8 cellular contexts compared by ENCODE assay signal in genomic region chr21:37582613-37583012, GRCh38.
DNase-seq lines count a peak whose midpoint lies in the region; ATAC-seq, FAIRE-seq and TF ChIP-seq lines count a peak whose summit lies in the region.

No MANE protein-coding gene starts in this region.

- no peak overlapping the region for H2AFZ ChIP-seq in PC-9

- no peaks in the 10 kb centered on the region for H3F3A ChIP-seq in PC-9 (ENCODE audit: insufficient read depth, low read depth)

- H4K20me1 ChIP-seq in PC-9 (ENCODE audit: insufficient read depth) = no peaks in the 10 kb centered on the region

- H3K27ac ChIP-seq in PC-9 = no peak overlapping the region

- no peaks in the 10 kb centered on the region for H3K9me2 ChIP-seq in PC-9 (ENCODE audit: insufficient read depth)

- H3K79me2 ChIP-seq in PC-9 (ENCODE audit: low read depth) = no peaks in the 10 kb centered on the region

- intact Hi-C loops in PC-9 (cut with micrococcal nuclease; ENCODE audit: unreplicated experiment) = no loop called here

- H3K36me3 Mint-ChIP-seq in activated CD4-positive, alpha-beta T cell treated with anti-CD3 and anti-CD28 coated beads, Interleukin-2, amount 10 ng/mL, durations not matched to agents 7 days and 5 days (ENCODE audit: low read depth) = peaks cover 3% of the 10 kb centered on the region

- H3K27ac Mint-ChIP-seq in activated CD4-positive, alpha-beta T cell treated with anti-CD3 and anti-CD28 coated beads, Interleukin-2, amount 10 ng/mL, durations not matched to agents 7 days and 5 days = no peak overlapping the region

- DNase-seq in AG10803 (ENCODE audit: low read depth) (peak; percentile 52), GM19239 (ENCODE audit: insufficient read length, low spot score) (peak; percentile 36), PC-9 (peak in 1 of 2 experiments; percentile 8), epithelial cell of esophagus (ENCODE audit: low read depth) (peak; percentile 34), omental fat pad (ENCODE audit: low spot score) (no peak)
- DNase-seq in activated CD4-positive, alpha-beta T cell treated with anti-CD3 and anti-CD28 coated beads, Interleukin-2, amount 10 ng/mL, durations not matched to agents 7 days and 5 days = no peak
- DNase-seq in stimulated activated naive CD4-positive, alpha-beta T cell treated with Interleukin-2 at 50 U/mL for 16 hours (lab: John Stamatoyannopoulos, UW) = no peak

- H3K4me2 ChIP-seq in PC-9 = no peak overlapping the region

- no peaks in the 10 kb centered on the region for H3K36me3 ChIP-seq in PC-9 (ENCODE audit: low read depth)

- BruUV-seq in PC-9 (replicated peaks; lab: Mats Ljungman, UMichigan) = no TSS peak

- peak; percentile 64 for ATAC-seq in omental fat pad (ENCODE audit: low FRiP score)
- no peak for ATAC-seq in activated CD4-positive, CD25-positive, alpha-beta regulatory T cell treated with anti-CD3 and anti-CD28 coated beads, Interleukin-2, amount 50 U/mL, for 24 hours

- H3K9me3 Mint-ChIP-seq in activated CD4-positive, alpha-beta T cell treated with anti-CD3 and anti-CD28 coated beads, Interleukin-2, amount 10 ng/mL, durations not matched to agents 7 days and 5 days = peaks cover 11% of the 10 kb centered on the region

- no peaks in the 10 kb centered on the region for H3K27me3 ChIP-seq in PC-9 (ENCODE audit: insufficient read depth, low read depth)

- CTCF ChIA-PET in PC-9 (lab: Charles Lee) = no interaction called here
- CTCF ChIA-PET in activated CD4-positive, alpha-beta T cell treated with anti-CD3 and anti-CD28 coated beads, Interleukin-2, amount 10 ng/mL, durations not matched to agents 7 days and 5 days (lab: Charles Lee) = interaction anchor here (0.6 kb wide), 1 partner anchor 504 kb away, joined by 4 read pairs; no protein-coding TSS in a partner anchor

- no peaks in the 10 kb centered on the region; the same call in 1 of the 2 replicates for H3K9me3 ChIP-seq in PC-9 (ENCODE audit: insufficient read depth, low read depth)

- no peaks in the 10 kb centered on the region for H3K4me1 Mint-ChIP-seq in activated CD4-positive, alpha-beta T cell treated with anti-CD3 and anti-CD28 coated beads, Interleukin-2, amount 10 ng/mL, durations not matched to agents 7 days and 5 days

- POLR2A ChIA-PET in PC-9 (lab: Charles Lee; ENCODE audit: unreplicated experiment) = no interaction called here
- POLR2A ChIA-PET in activated CD4-positive, alpha-beta T cell treated with anti-CD3 and anti-CD28 coated beads, Interleukin-2, amount 10 ng/mL, durations not matched to agents 7 days and 5 days (lab: Charles Lee) = no interaction called here

- no peaks in the 10 kb centered on the region for H3K4me1 ChIP-seq in PC-9 (replicated peaks; ENCODE audit: insufficient read depth)

- H3K4me3 ChIP-seq in AG10803 (ENCODE audit: low read length) = no peak overlapping the region
- H3K4me3 ChIP-seq in PC-9 = no peak overlapping the region
- no peak overlapping the region for H3K4me3 ChIP-seq in epithelial cell of esophagus (ENCODE audit: low read length)

- no peak for FAIRE-seq in GM19239 (lab: Jason Lieb, UNC)

- H3K4me3 Mint-ChIP-seq in activated CD4-positive, alpha-beta T cell treated with anti-CD3 and anti-CD28 coated beads, Interleukin-2, amount 10 ng/mL, durations not matched to agents 7 days and 5 days = no peak overlapping the region

- peak; percentile 67 for TF ChIP-seq CTCF in AG10803 (conservative IDR thresholded peaks at IDR 0.05; ENCODE audit: low read length)
- peak; percentile 63 for TF ChIP-seq CTCF in PC-9 (conservative IDR thresholded peaks at IDR 0.05)
- TF ChIP-seq CTCF in epithelial cell of esophagus (IDR thresholded peaks at IDR 0.05; ENCODE audit: insufficient read depth, low read depth, low read length, missing control alignments) = peak; percentile 45
- TF ChIP-seq CTCF in omental fat pad (IDR thresholded peaks at IDR 0.05) = peak in 1 of 3 donors; percentile 18

- peaks cover 9% of the 10 kb centered on the region for H3K27me3 Mint-ChIP-seq in activated CD4-positive, alpha-beta T cell treated with anti-CD3 and anti-CD28 coated beads, Interleukin-2, amount 10 ng/mL, durations not matched to agents 7 days and 5 days

Comparison
In these comparisons a context has a peak if more than half of its experiments do, and no peak if none do; other contexts are left out.
1. DNase-seq: peak in AG10803 (single experiment), GM19239 (single experiment) and epithelial cell of esophagus (single experiment); none in omental fat pad (single experiment), activated CD4-positive, alpha-beta T cell treated with anti-CD3 and anti-CD28 coated beads, Interleukin-2, amount 10 ng/mL, durations not matched to agents 7 days and 5 days (single experiment) and stimulated activated naive CD4-positive, alpha-beta T cell treated with Interleukin-2 at 50 U/mL for 16 hours (single experiment).